12 cellular contexts compared by ENCODE assay signal in the genomic region with DNA sequence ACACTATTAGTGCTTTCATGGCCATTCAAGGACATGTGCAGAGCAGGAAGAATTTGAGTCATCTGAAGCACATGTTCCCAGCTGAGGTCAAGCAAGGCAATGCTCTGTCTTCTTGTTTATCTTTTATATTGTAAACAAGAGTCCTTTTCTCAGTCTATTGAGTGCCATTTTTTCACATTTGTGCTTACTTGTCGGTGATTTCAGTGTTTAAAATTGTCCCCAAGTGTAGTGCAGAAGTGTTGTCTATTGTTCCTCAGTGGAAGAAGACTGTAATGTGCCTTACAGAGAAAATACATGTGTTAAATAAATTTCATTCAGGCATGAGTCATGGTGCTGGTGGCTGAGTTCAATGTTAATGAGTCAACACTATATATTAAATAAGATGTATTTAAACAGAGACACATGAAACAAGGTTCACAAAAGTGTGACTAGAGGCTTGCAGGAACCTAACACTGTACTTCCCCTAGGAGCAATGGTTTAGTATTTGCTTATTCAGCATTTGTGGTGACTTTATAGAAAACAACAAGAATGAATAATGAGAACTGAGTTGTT.
A peak's percentile ranks its signal among the peaks of the same experiment; 100 is the strongest.
DNase-seq lines count a peak whose midpoint lies in the region; ATAC-seq and TF ChIP-seq lines count a peak whose summit lies in the region.
"Had no signal": no experiment of that assay in that cellular context is flagged by ENCODE, and none has a peak within 500 bp of the region (broad histone marks: within the 10 kb centered on the region; RNA-seq: fewer than 3 reads in every experiment).

No MANE protein-coding gene starts in this region.

- no peak overlapping the region for H3K4me3 ChIP-seq in Panc1 (ENCODE audit: low read depth in 2 of 2, low read length in 2 of 2)

- in situ Hi-C loops in Panc1 (cut with HindIII; ENCODE audit: low pct_unique_long_range_greater_than_20kb, low sequenced_read_pairs): no loop called here

- H3K36me3 ChIP-seq in Panc1 (ENCODE audit: control insufficient read depth, insufficient read depth, low read length): no peaks in the 10 kb centered on the region

- no peaks in the 10 kb centered on the region for H3K4me1 ChIP-seq in Panc1 (ENCODE audit: control insufficient read depth, insufficient read depth, low read length)

- H3K27me3 ChIP-seq in Panc1 (ENCODE audit: control insufficient read depth, insufficient read depth, low read length): no peaks in the 10 kb centered on the region

- POLR2A ChIA-PET in Panc1 (lab: Charles Lee): no interaction called here

- no peaks in the 10 kb centered on the region for H3K9me3 ChIP-seq in Panc1 (ENCODE audit: control insufficient read depth, insufficient read depth, low read depth, low read length)

- ATAC-seq in Panc1 (no peak), esophagus mucosa (peak; percentile 94)

- TF ChIP-seq CTCF in Panc1 (IDR thresholded peaks at IDR 0.05) (no peak), osteocyte (IDR thresholded peaks at IDR 0.05) (no peak)

- intact Hi-C loops in Panc1 (cut with micrococcal nuclease; ENCODE audit: unreplicated experiment): no loop called here

- H3K27ac Mint-ChIP-seq in osteocyte (ENCODE audit: unreplicated experiment): peak overlapping the region; percentile 91
- H3K27ac Mint-ChIP-seq: CD8-positive, alpha-beta memory T cell had no signal

- peaks cover 15% of the 10 kb centered on the region for H3K36me3 Mint-ChIP-seq in osteocyte (ENCODE audit: unreplicated experiment)
- H3K36me3 Mint-ChIP-seq: CD8-positive, alpha-beta memory T cell had no signal

- H3K27me3 Mint-ChIP-seq in osteocyte (ENCODE audit: unreplicated experiment): no peaks in the 10 kb centered on the region

- peaks cover 58% of the 10 kb centered on the region for H3K4me1 Mint-ChIP-seq in osteocyte (ENCODE audit: unreplicated experiment)
- H3K4me1 Mint-ChIP-seq: CD8-positive, alpha-beta memory T cell had no signal

- peak; percentile 80 for DNase-seq in EH (ENCODE audit: low read depth)
- DNase-seq in Panc1 (ENCODE audit: low read depth, low spot score): peak; percentile 77
- no peak for DNase-seq in osteocyte (ENCODE audit: extremely low spot score, unreplicated experiment)
- DNase-seq in SKM-1 treated with dmso at 0.1 percent for 144 hours (lab: John Stamatoyannopoulos, UW; ENCODE audit: unreplicated experiment): no peak
- DNase-seq in HuH-7.5 (ENCODE audit: low spot score): no peak
- DNase-seq in T-helper 1 cell: no peak
- DNase-seq in stimulated activated naive CD4-positive, alpha-beta T cell treated with Interleukin-2 at 50 U/mL for 16 hours (lab: John Stamatoyannopoulos, UW): no peak
- DNase-seq: activated T-cell treated with anti-CD3 and anti-CD28 coated beads, Interleukin-2, amount 50 U/mL, for 1 hour; CD8-positive, alpha-beta memory T cell; NCI-H1092 treated with DMSO at 0.1 percent for 48 hours; stimulated activated CD8-positive, alpha-beta memory T cell treated with anti-CD3 and anti-CD28 coated beads, Interleukin-4, amount 100 ng/mL, for 48 hours had no signal

- CTCF ChIA-PET in Panc1 (lab: Charles Lee): no interaction called here

- no TSS peak for BruUV-seq in Panc1 (replicated peaks; lab: Mats Ljungman, UMichigan)

- H3K4me3 Mint-ChIP-seq in osteocyte (ENCODE audit: unreplicated experiment): no peak overlapping the region
- H3K4me3 Mint-ChIP-seq: CD8-positive, alpha-beta memory T cell had no signal

- H3K9me3 Mint-ChIP-seq in osteocyte (ENCODE audit: unreplicated experiment): peaks cover 18% of the 10 kb centered on the region

- H3K27ac ChIP-seq in Panc1 (ENCODE audit: low read length): no peak overlapping the region

Comparison
In these comparisons a context has a peak if more than half of its experiments do, and no peak if none do; other contexts are left out.
1. DNase-seq: peak in EH (single experiment) and Panc1 (single experiment); none in osteocyte (single experiment), SKM-1 treated with dmso at 0.1 percent for 144 hours (single experiment), HuH-7.5 (single experiment), T-helper 1 cell (0 of 5) and stimulated activated naive CD4-positive, alpha-beta T cell treated with Interleukin-2 at 50 U/mL for 16 hours (single experiment).